In the genomic region with DNA sequence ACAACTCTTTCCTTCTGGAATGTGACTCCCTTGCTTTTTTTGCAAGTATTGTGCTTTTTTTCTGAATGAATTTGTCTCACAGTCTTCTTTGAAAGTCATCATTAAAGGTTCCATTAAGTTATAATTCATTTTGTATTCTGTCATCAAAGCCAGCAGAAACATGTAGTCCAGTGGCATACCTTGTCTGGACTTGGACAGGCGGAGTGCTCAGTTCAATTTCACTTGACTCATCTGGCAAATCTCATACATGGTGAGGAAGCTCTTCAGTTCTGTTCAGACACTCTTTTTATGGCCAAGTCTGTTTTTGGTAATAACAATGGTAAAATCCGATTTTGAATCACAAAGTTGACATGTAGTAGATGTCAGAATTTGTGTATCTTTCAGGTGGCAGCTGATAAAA, we compare ENCODE assay signal across 17 cellular contexts.
DNase-seq lines count a peak whose midpoint lies in the region; ATAC-seq and TF ChIP-seq lines count a peak whose summit lies in the region.
"Had no signal": no experiment of that assay in that cellular context is flagged by ENCODE, and none has a peak within 500 bp of the region (broad histone marks: within the 10 kb centered on the region; RNA-seq: fewer than 3 reads in every experiment).

No MANE protein-coding gene starts in this region.

- H3K4me1 ChIP-seq in mammary epithelial cell (ENCODE audit: insufficient read depth, low read length) (no peaks in the 10 kb centered on the region), breast epithelium (no peaks in the 10 kb centered on the region), foreskin keratinocyte (no peaks in the 10 kb centered on the region)
- H3K4me1 ChIP-seq: A549; BLaER1 treated with 17β-estradiol and CSF1 and Interleukin-3, amounts not matched to agents 10 nM and 100 nM; Caco-2 had no signal

- 36% methylated on average over 2 of the region's 2 CpGs for WGBS in mammary epithelial cell (ENCODE audit: low coverage, missing lambda C conversion rate)

- intact Hi-C loops in mammary epithelial cell (cut with micrococcal nuclease) (no loop called here), breast epithelium (cut with DNase I; ENCODE audit: low total_unique reads) (no loop called here)
- intact Hi-C loops in activated T-helper 1 cell treated with anti-CD3 and anti-CD28 coated beads, Interleukin-12 subunit alpha, Interleukin-12 subunit beta, Interleukin-2, Interleukin-4 antibody, amounts not matched to agents 30 ng/mL and 10 ng/mL and 1 ng/mL, durations not matched to agents 14 hours and 24 hours and 36 hours (cut with micrococcal nuclease): no loop called here

- H3K9me3 ChIP-seq in mammary epithelial cell (replicated peaks; ENCODE audit: insufficient read depth, low read length) (no peaks in the 10 kb centered on the region), breast epithelium (no peaks in the 10 kb centered on the region)
- H3K9me3 ChIP-seq: A549, Caco-2 had no signal

- dilution Hi-C loops in mammary epithelial cell (cut with HindIII; ENCODE audit: low sequenced_read_pairs): no loop called here

- H3K79me2 ChIP-seq in mammary epithelial cell (ENCODE audit: insufficient read depth, low read length): no peaks in the 10 kb centered on the region

- H3K27ac ChIP-seq in mammary epithelial cell (ENCODE audit: insufficient read depth, low read depth, low read length) (no peak overlapping the region), breast epithelium (no peak overlapping the region), foreskin keratinocyte (no peak overlapping the region), caudate nucleus (ENCODE audit: low read depth, low read length) (no peak overlapping the region)
- H3K27ac ChIP-seq: 22Rv1; A549; BLaER1 treated with 17β-estradiol and CSF1 and Interleukin-3, amounts not matched to agents 10 nM and 100 nM; C4-2B had no signal

- H3K4me3 Mint-ChIP-seq in activated T-helper 1 cell treated with anti-CD3 and anti-CD28 coated beads, Interleukin-12 subunit alpha, Interleukin-12 subunit beta, Interleukin-2, Interleukin-4 antibody, amounts not matched to agents 30 ng/mL and 10 ng/mL and 1 ng/mL, durations not matched to agents 14 hours and 24 hours and 36 hours: no peak overlapping the region
- H3K4me3 Mint-ChIP-seq: B cell; CD4-positive, alpha-beta T cell; CD8-positive, alpha-beta T cell had no signal

- no peaks in the 10 kb centered on the region for H3K27me3 ChIP-seq in mammary epithelial cell (ENCODE audit: insufficient read depth, low read length)
- no peaks in the 10 kb centered on the region for H3K27me3 ChIP-seq in breast epithelium
- no peaks in the 10 kb centered on the region for H3K27me3 ChIP-seq in foreskin keratinocyte
- H3K27me3 ChIP-seq: BLaER1 treated with 17β-estradiol and CSF1 and Interleukin-3, amounts not matched to agents 10 nM and 100 nM had no signal

- H3K4me1 Mint-ChIP-seq in activated T-helper 1 cell treated with anti-CD3 and anti-CD28 coated beads, Interleukin-12 subunit alpha, Interleukin-12 subunit beta, Interleukin-2, Interleukin-4 antibody, amounts not matched to agents 30 ng/mL and 10 ng/mL and 1 ng/mL, durations not matched to agents 14 hours and 24 hours and 36 hours (ENCODE audit: low read depth): no peaks in the 10 kb centered on the region
- H3K4me1 Mint-ChIP-seq: B cell had no signal

- H3K9ac ChIP-seq in mammary epithelial cell (ENCODE audit: insufficient read depth, low read length): no peak overlapping the region
- H3K9ac ChIP-seq: BLaER1 treated with 17β-estradiol and CSF1 and Interleukin-3, amounts not matched to agents 10 nM and 100 nM had no signal

- no peaks in the 10 kb centered on the region for H3K9me3 Mint-ChIP-seq in activated T-helper 1 cell treated with anti-CD3 and anti-CD28 coated beads, Interleukin-12 subunit alpha, Interleukin-12 subunit beta, Interleukin-2, Interleukin-4 antibody, amounts not matched to agents 30 ng/mL and 10 ng/mL and 1 ng/mL, durations not matched to agents 14 hours and 24 hours and 36 hours

- H4K20me1 ChIP-seq in mammary epithelial cell (ENCODE audit: insufficient read depth, low read length): no peaks in the 10 kb centered on the region
- H4K20me1 ChIP-seq: BLaER1 treated with 17β-estradiol and CSF1 and Interleukin-3, amounts not matched to agents 10 nM and 100 nM had no signal

- DNase-seq in mammary epithelial cell: peak; percentile 2
- DNase-seq in breast epithelium (ENCODE audit: low spot score in 2 of 2): no peak
- peak; percentile 4 to 70 for DNase-seq in foreskin keratinocyte
- no peak for DNase-seq in caudate nucleus (lab: John Stamatoyannopoulos, UW)
- DNase-seq in activated T-helper 1 cell treated with anti-CD3 and anti-CD28 coated beads, Interleukin-12 subunit alpha, Interleukin-12 subunit beta, Interleukin-2, Interleukin-4 antibody, amounts not matched to agents 30 ng/mL and 10 ng/mL and 1 ng/mL, durations not matched to agents 14 hours and 24 hours and 36 hours (ENCODE audit: low spot score): no peak
- DNase-seq: AML-193; Caco-2; Calu3; CD4-positive, alpha-beta T cell; CD8-positive, alpha-beta T cell; DMS79 treated with DMSO at 0.1 percent for 48 hours; GF-D8 had no signal

- BruUV-seq in mammary epithelial cell (replicated peaks; lab: Mats Ljungman, UMichigan): no TSS peak

- ATAC-seq in foreskin keratinocyte: no peak
- ATAC-seq: A549; CD8-positive, alpha-beta T cell had no signal

- no peaks in the 10 kb centered on the region for H3K27me3 Mint-ChIP-seq in activated T-helper 1 cell treated with anti-CD3 and anti-CD28 coated beads, Interleukin-12 subunit alpha, Interleukin-12 subunit beta, Interleukin-2, Interleukin-4 antibody, amounts not matched to agents 30 ng/mL and 10 ng/mL and 1 ng/mL, durations not matched to agents 14 hours and 24 hours and 36 hours (ENCODE audit: insufficient read depth)
- H3K27me3 Mint-ChIP-seq: B cell; CD4-positive, alpha-beta T cell had no signal

- no peak overlapping the region for H3K27ac Mint-ChIP-seq in activated T-helper 1 cell treated with anti-CD3 and anti-CD28 coated beads, Interleukin-12 subunit alpha, Interleukin-12 subunit beta, Interleukin-2, Interleukin-4 antibody, amounts not matched to agents 30 ng/mL and 10 ng/mL and 1 ng/mL, durations not matched to agents 14 hours and 24 hours and 36 hours
- H3K27ac Mint-ChIP-seq: B cell; CD4-positive, alpha-beta T cell; CD8-positive, alpha-beta T cell had no signal

- no peak overlapping the region for H3K4me2 ChIP-seq in mammary epithelial cell (ENCODE audit: insufficient read depth, low read depth, low read length)
- H3K4me2 ChIP-seq: A549; BLaER1 treated with 17β-estradiol and CSF1 and Interleukin-3, amounts not matched to agents 10 nM and 100 nM had no signal

- H3K36me3 ChIP-seq in mammary epithelial cell (ENCODE audit: insufficient read depth, low read length) (no peaks in the 10 kb centered on the region), breast epithelium (no peaks in the 10 kb centered on the region)
- H3K36me3 ChIP-seq: BLaER1 treated with 17β-estradiol and CSF1 and Interleukin-3, amounts not matched to agents 10 nM and 100 nM had no signal

- TF ChIP-seq POLR2A in breast epithelium (IDR thresholded peaks at IDR 0.05): no peak

- in situ Hi-C loops in mammary epithelial cell (cut with MboI; ENCODE audit: low sequenced_read_pairs in 2 of 2): no loop called here

- H2AFZ ChIP-seq in mammary epithelial cell (ENCODE audit: low read depth, low read length): no peak overlapping the region

- CTCF ChIA-PET in mammary epithelial cell (lab: Charles Lee; ENCODE audit: low non-redundant PET): no interaction called here

- TF ChIP-seq CTCF in mammary epithelial cell (conservative IDR thresholded peaks at IDR 0.05 in 1 of 2, IDR thresholded peaks at IDR 0.05 in 1 of 2; ENCODE audit: extremely low read depth in 1 of 2, insufficient read depth in 1 of 2, low read depth in 1 of 2, low read length in 2 of 2): no peak
- no peak for TF ChIP-seq CTCF in breast epithelium (IDR thresholded peaks at IDR 0.05)
- no peak for TF ChIP-seq CTCF in foreskin keratinocyte (conservative IDR thresholded peaks at IDR 0.05)

- no peaks in the 10 kb centered on the region for H3K36me3 Mint-ChIP-seq in activated T-helper 1 cell treated with anti-CD3 and anti-CD28 coated beads, Interleukin-12 subunit alpha, Interleukin-12 subunit beta, Interleukin-2, Interleukin-4 antibody, amounts not matched to agents 30 ng/mL and 10 ng/mL and 1 ng/mL, durations not matched to agents 14 hours and 24 hours and 36 hours (ENCODE audit: low read depth)
- H3K36me3 Mint-ChIP-seq: CD8-positive, alpha-beta T cell had no signal

- no peak overlapping the region for H3K4me3 ChIP-seq in mammary epithelial cell (replicated peaks in 1 of 3; ENCODE audit: insufficient read depth in 1 of 3, low read depth in 2 of 3, low read length in 3 of 3)
- H3K4me3 ChIP-seq in breast epithelium: no peak overlapping the region
- H3K4me3 ChIP-seq: A549; BLaER1 treated with 17β-estradiol and CSF1 and Interleukin-3, amounts not matched to agents 10 nM and 100 nM had no signal

Comparison
In these comparisons a context has a peak if more than half of its experiments do, and no peak if none do; other contexts are left out.
1. DNase-seq: peak in mammary epithelial cell (single experiment) and foreskin keratinocyte (2 of 2); none in breast epithelium (0 of 2), caudate nucleus (0 of 61) and activated T-helper 1 cell treated with anti-CD3 and anti-CD28 coated beads, Interleukin-12 subunit alpha, Interleukin-12 subunit beta, Interleukin-2, Interleukin-4 antibody, amounts not matched to agents 30 ng/mL and 10 ng/mL and 1 ng/mL, durations not matched to agents 14 hours and 24 hours and 36 hours (single experiment).